9 cellular contexts compared by ENCODE assay signal in genomic region chr12:47397664-47398281, GRCh38.
DNase-seq lines count a peak whose midpoint lies in the region; ATAC-seq and TF ChIP-seq lines count a peak whose summit lies in the region.
"Had no signal": no experiment of that assay in that cellular context is flagged by ENCODE, and none has a peak within 500 bp of the region (broad histone marks: within the 10 kb centered on the region; RNA-seq: fewer than 3 reads in every experiment).

No MANE protein-coding gene starts in this region.

- TF ChIP-seq CTCF in Peyer's patch (IDR thresholded peaks at IDR 0.05) (peak in 5 of 6 experiments; percentile 7 to 63 (median 47)), endothelial cell (IDR thresholded peaks at IDR 0.05; ENCODE audit: unreplicated experiment) (no peak)

- H3K36me3 Mint-ChIP-seq in activated naive CD8-positive, alpha-beta T cell treated with anti-CD3 and anti-CD28 coated beads for 36 hours, result peaks cover 60% of the 10 kb centered on the region
- no peaks in the 10 kb centered on the region for H3K36me3 Mint-ChIP-seq in endothelial cell (ENCODE audit: low read depth, unreplicated experiment)
- H3K36me3 Mint-ChIP-seq: brain had no signal

- no peak for TF ChIP-seq POLR2A in Peyer's patch (IDR thresholded peaks at IDR 0.05)

- peak overlapping the region; percentile 89 for H3K27ac Mint-ChIP-seq in activated naive CD8-positive, alpha-beta T cell treated with anti-CD3 and anti-CD28 coated beads for 36 hours
- no peak overlapping the region for H3K27ac Mint-ChIP-seq in endothelial cell (ENCODE audit: unreplicated experiment)
- H3K27ac Mint-ChIP-seq: brain had no signal

- peak; percentile 11 for DNase-seq in DMS 273 (lab: John Stamatoyannopoulos, UW; ENCODE audit: unreplicated experiment)
- no peak for DNase-seq in DMS 273 treated with DMSO at 0.1 percent for 48 hours (lab: John Stamatoyannopoulos, UW)
- DNase-seq in Peyer's patch, result peak in 2 of 3 donors; percentile 52
- peak; percentile 45 for DNase-seq in activated naive CD8-positive, alpha-beta T cell treated with anti-CD3 and anti-CD28 coated beads for 36 hours
- peak; percentile 37 for DNase-seq in iPS-NIHi7 (ENCODE audit: extremely low spot score)
- no peak for DNase-seq in endothelial cell (ENCODE audit: low spot score)
- DNase-seq in occipital lobe (lab: John Stamatoyannopoulos, UW), result no peak

- peak overlapping the region in 2 of 4 donors; percentile 50 to 71 for H3K27ac ChIP-seq in Peyer's patch

- no peak overlapping the region for H3K4me3 ChIP-seq in Peyer's patch

- H3K4me1 ChIP-seq in Peyer's patch, result peaks cover 0 to 4% (median 0%) of the 10 kb centered on the region in 4 donors

- H3K9me3 ChIP-seq in Peyer's patch, result peaks cover 0 to 5% (median 2%) of the 10 kb centered on the region in 4 donors

- no peaks in the 10 kb centered on the region for H3K36me3 ChIP-seq in Peyer's patch

- H3K27me3 Mint-ChIP-seq in activated naive CD8-positive, alpha-beta T cell treated with anti-CD3 and anti-CD28 coated beads for 36 hours, result no peaks in the 10 kb centered on the region
- no peaks in the 10 kb centered on the region for H3K27me3 Mint-ChIP-seq in endothelial cell (ENCODE audit: unreplicated experiment)
- H3K27me3 Mint-ChIP-seq: brain had no signal

- ATAC-seq in HG02642 (IDR thresholded peaks at IDR 0.05; ENCODE audit: poor library complexity, unreplicated experiment), result peak; percentile 70

- peaks cover 20% of the 10 kb centered on the region for H3K9me3 Mint-ChIP-seq in activated naive CD8-positive, alpha-beta T cell treated with anti-CD3 and anti-CD28 coated beads for 36 hours
- H3K9me3 Mint-ChIP-seq in endothelial cell (ENCODE audit: unreplicated experiment), result peaks cover 7% of the 10 kb centered on the region

- H3K27me3 ChIP-seq in Peyer's patch, result no peaks in the 10 kb centered on the region

- peaks cover 80% of the 10 kb centered on the region for H3K4me1 Mint-ChIP-seq in activated naive CD8-positive, alpha-beta T cell treated with anti-CD3 and anti-CD28 coated beads for 36 hours
- no peaks in the 10 kb centered on the region for H3K4me1 Mint-ChIP-seq in endothelial cell (ENCODE audit: unreplicated experiment)

- peak overlapping the region; percentile 47 for H3K4me3 Mint-ChIP-seq in activated naive CD8-positive, alpha-beta T cell treated with anti-CD3 and anti-CD28 coated beads for 36 hours
- no peak overlapping the region for H3K4me3 Mint-ChIP-seq in endothelial cell (ENCODE audit: unreplicated experiment)
- H3K4me3 Mint-ChIP-seq: brain had no signal

Comparison
In these comparisons a context has a peak if more than half of its experiments do, and no peak if none do; other contexts are left out.
1. DNase-seq: peak in DMS 273 (single experiment), Peyer's patch (2 of 3), activated naive CD8-positive, alpha-beta T cell treated with anti-CD3 and anti-CD28 coated beads for 36 hours (single experiment) and iPS-NIHi7 (single experiment); none in DMS 273 treated with DMSO at 0.1 percent for 48 hours (single experiment), endothelial cell (single experiment) and occipital lobe (single experiment).